In genomic region chr1:22055463-22055862, GRCh38 we compare ENCODE assay signal across 11 cellular contexts. TPM values are rescaled to one million over a fixed set of nuclear protein-coding genes. Genes with fewer than 3 reads are reported as not detected.
DNase-seq lines count a peak whose midpoint lies in the region; ATAC-seq and TF ChIP-seq lines count a peak whose summit lies in the region.
"Had no signal": no experiment of that assay in that cellular context is flagged by ENCODE, and none has a peak within 500 bp of the region (broad histone marks: within the 10 kb centered on the region; RNA-seq: fewer than 3 reads in every experiment).

No MANE protein-coding gene starts in this region.

- no peak for TF ChIP-seq EP300 in suprapubic skin (IDR thresholded peaks at IDR 0.05)

- H3K27me3 Mint-ChIP-seq in mesothelial cell of epicardium (ENCODE audit: low read depth) = no peaks in the 10 kb centered on the region

- H3K27me3 ChIP-seq in heart right ventricle (no peaks in the 10 kb centered on the region), right cardiac atrium (ENCODE audit: control insufficient read depth, insufficient read depth) (no peaks in the 10 kb centered on the region), suprapubic skin (no peaks in the 10 kb centered on the region)
- H3K27me3 ChIP-seq: upper lobe of left lung had no signal

- H3K4me3 Mint-ChIP-seq in mesothelial cell of epicardium = peak overlapping the region; percentile 38

- CTCF ChIA-PET in HEK293T (lab: Yijun Ruan, JAX) = interaction anchor here (1.0 kb wide), 1 partner anchor 10 kb away, joined by 3 read pairs; no protein-coding TSS in a partner anchor

- POLR2A ChIA-PET in HEK293T (lab: Yijun Ruan, JAX) = interaction anchor here (1.1 to 4.4 kb wide), 2 partner anchors 17 to 30 kb away, joined by 3 to 58 read pairs; no protein-coding TSS in a partner anchor

- intact Hi-C loops in heart right ventricle (cut with DNase I) = no loop called here
- intact Hi-C loops in right cardiac atrium (cut with DNase I) = no loop called here

- WGBS in heart right ventricle, 2 donors = 39 to 40% methylated on average over 6 of the region's 6 CpGs
- 39% methylated on average over 6 of the region's 6 CpGs for WGBS in right cardiac atrium
- 35% methylated on average over 6 of the region's 6 CpGs for WGBS in suprapubic skin

- H3K9me3 Mint-ChIP-seq in activated naive CD4-positive, alpha-beta T cell treated with anti-CD3 and anti-CD28 coated beads, Interleukin-2, amount 50 U/mL, for 72 hours = no peaks in the 10 kb centered on the region
- H3K9me3 Mint-ChIP-seq in mesothelial cell of epicardium = no peaks in the 10 kb centered on the region

- peaks cover 3 to 72% (median 66%) of the 10 kb centered on the region in 9 donors for H3K4me1 ChIP-seq in heart right ventricle
- H3K4me1 ChIP-seq in right cardiac atrium (ENCODE audit: control insufficient read depth, insufficient read depth, low read length) = peaks cover 3% of the 10 kb centered on the region
- H3K4me1 ChIP-seq in suprapubic skin = peaks cover 64% of the 10 kb centered on the region

- no peak for ATAC-seq in heart right ventricle
- no peak for ATAC-seq in right cardiac atrium
- ATAC-seq in activated naive CD4-positive, alpha-beta T cell treated with anti-CD3 and anti-CD28 coated beads, Interleukin-2, amount 50 U/mL, for 72 hours = no peak

- peak overlapping the region in 6 of 10 donors; percentile 2 to 23 (median 18) for H3K4me3 ChIP-seq in heart right ventricle
- no peak overlapping the region for H3K4me3 ChIP-seq in right cardiac atrium (ENCODE audit: low read length)
- H3K4me3 ChIP-seq in suprapubic skin = peak overlapping the region; percentile 22

- peaks cover 29% of the 10 kb centered on the region for H3K4me1 Mint-ChIP-seq in mesothelial cell of epicardium

- DNase-seq in heart right ventricle = no peak
- DNase-seq in right cardiac atrium = no peak
- DNase-seq in activated naive CD4-positive, alpha-beta T cell treated with anti-CD3 and anti-CD28 coated beads, Interleukin-2, amount 50 U/mL, for 72 hours (ENCODE audit: low spot score in 2 of 2) = no peak
- DNase-seq in mesothelial cell of epicardium (ENCODE audit: low spot score in 2 of 2, unreplicated experiment in 2 of 2) = no peak
- DNase-seq in suprapubic skin (ENCODE audit: low spot score in 2 of 2) = peak; percentile 37 to 47
- no peak for DNase-seq in NCI-H774 (lab: John Stamatoyannopoulos, UW)
- no peak for DNase-seq in stimulated activated CD4-positive, alpha-beta T cell treated with anti-CD3 and anti-CD28 coated beads, Interleukin-4, amount 100 ng/mL, for 1 hour
- DNase-seq in HEK293T (ENCODE audit: extremely low spot score) = no peak
- DNase-seq: activated gamma-delta T cell treated with Interleukin-2 at 50 U/mL for 16 hours, upper lobe of left lung had no signal

- peaks cover 5 to 48% of the 10 kb centered on the region in 2 donors for H3K36me3 Mint-ChIP-seq in activated naive CD4-positive, alpha-beta T cell treated with anti-CD3 and anti-CD28 coated beads, Interleukin-2, amount 50 U/mL, for 72 hours
- H3K36me3 Mint-ChIP-seq in mesothelial cell of epicardium = peaks cover 2% of the 10 kb centered on the region

- H3K9me3 ChIP-seq in heart right ventricle (no peaks in the 10 kb centered on the region), right cardiac atrium (ENCODE audit: control insufficient read depth, low read length) (no peaks in the 10 kb centered on the region), suprapubic skin (no peaks in the 10 kb centered on the region)
- H3K9me3 ChIP-seq: upper lobe of left lung had no signal

- TF ChIP-seq CTCF in heart right ventricle (IDR thresholded peaks at IDR 0.05) (no peak), mesothelial cell of epicardium (IDR thresholded peaks at IDR 0.05; ENCODE audit: unreplicated experiment) (no peak), suprapubic skin (IDR thresholded peaks at IDR 0.05) (no peak)

- peaks cover 0 to 41% (median 0%) of the 10 kb centered on the region in 9 donors for H3K36me3 ChIP-seq in heart right ventricle
- peaks cover 13% of the 10 kb centered on the region for H3K36me3 ChIP-seq in suprapubic skin

- H3K27ac ChIP-seq in heart right ventricle (peak overlapping the region in 5 of 10 donors; percentile 2 to 45 (median 22)), right cardiac atrium (ENCODE audit: low read length) (no peak overlapping the region), suprapubic skin (no peak overlapping the region)

- peak overlapping the region; percentile 92 to 100 for H3K27ac Mint-ChIP-seq in activated naive CD4-positive, alpha-beta T cell treated with anti-CD3 and anti-CD28 coated beads, Interleukin-2, amount 50 U/mL, for 72 hours
- H3K27ac Mint-ChIP-seq in mesothelial cell of epicardium = peak overlapping the region; percentile 83

- TF ChIP-seq POLR2A in suprapubic skin (IDR thresholded peaks at IDR 0.05) = no peak

TF ChIP-seq in HEK293T, 16 proteins besides CTCF, POLR2A, EP300 and RAD21:
- no peak for TF ChIP-seq ELF4 (IDR thresholded peaks at IDR 0.05)
- TF ChIP-seq NFRKB (IDR thresholded peaks at IDR 0.05) = no peak
- TF ChIP-seq FOXK2 (IDR thresholded peaks at IDR 0.05) = no peak
- no peak for TF ChIP-seq LEF1 (IDR thresholded peaks at IDR 0.05; ENCODE audit: borderline replicate concordance)
- TF ChIP-seq SP1 (IDR thresholded peaks at IDR 0.05) = no peak
- no peak for TF ChIP-seq CTBP1 (IDR thresholded peaks at IDR 0.05; ENCODE audit: borderline replicate concordance)
- TF ChIP-seq FOXA1 (IDR thresholded peaks at IDR 0.05) = no peak
- no peak for TF ChIP-seq BHLHE40 (IDR thresholded peaks at IDR 0.05; ENCODE audit: borderline replicate concordance)
- TF ChIP-seq FOXM1 (IDR thresholded peaks at IDR 0.05; ENCODE audit: borderline replicate concordance) = no peak
- no peak for TF ChIP-seq ZNF384 (IDR thresholded peaks at IDR 0.05)
- no peak for TF ChIP-seq SUZ12 (IDR thresholded peaks at IDR 0.05)
- no peak for TF ChIP-seq PKNOX1 (IDR thresholded peaks at IDR 0.05)
- TF ChIP-seq L3MBTL2 (conservative IDR thresholded peaks at IDR 0.05) = no peak

RNA-seq across cellular contexts. Expression of gene CDC42, which starts 3.0 kb away (rescaled TPM):
- 100 to 1,000 TPM; 139 to 259 (median 174) TPM for total RNA-seq in heart right ventricle
- 100 to 1,000 TPM in 1 of 2 donors, 10 to 100 TPM in 1; 68.7 to 137 TPM for polyA plus RNA-seq in heart right ventricle
- 100 to 1,000 TPM; 121 to 178 (median 133) TPM for total RNA-seq in right cardiac atrium
- 92.1 TPM for polyA plus RNA-seq in right cardiac atrium
- 100 to 1,000 TPM; 266 to 331 TPM for total RNA-seq in activated naive CD4-positive, alpha-beta T cell treated with anti-CD3 and anti-CD28 coated beads, Interleukin-2, amount 50 U/mL, for 72 hours
- total RNA-seq in mesothelial cell of epicardium = 239 to 246 TPM (median 244 TPM) in 3 replicates
- total RNA-seq in suprapubic skin = 100 to 1,000 TPM; 108 to 223 (median 200) TPM

RNA-seq across cellular contexts. Expression of gene CELA3A, which starts 54.0 kb away (rescaled TPM):
- total RNA-seq in heart right ventricle (1 to 10 TPM in 7 of 10 donors, not detected in 3; 2.9 to 4.6 (median 3.8) TPM), right cardiac atrium (under 1 TPM in 1 of 4 donors, not detected in 3; 0.86 TPM), mesothelial cell of epicardium (not detected in 3 replicates), suprapubic skin (not detected)
- polyA plus RNA-seq in heart right ventricle (under 1 TPM in 1 of 2 donors, not detected in 1; 0.58 TPM), right cardiac atrium (not detected)
- not detected for total RNA-seq in activated naive CD4-positive, alpha-beta T cell treated with anti-CD3 and anti-CD28 coated beads, Interleukin-2, amount 50 U/mL, for 72 hours
- total RNA-seq: H4 had no signal

Comparison
In these comparisons a context has a peak if more than half of its experiments do, and no peak if none do; other contexts are left out.
1. DNase-seq: peak in suprapubic skin (2 of 2); none in heart right ventricle (0 of 2), right cardiac atrium (0 of 3), activated naive CD4-positive, alpha-beta T cell treated with anti-CD3 and anti-CD28 coated beads, Interleukin-2, amount 50 U/mL, for 72 hours (0 of 2), mesothelial cell of epicardium (0 of 2), NCI-H774 (single experiment), stimulated activated CD4-positive, alpha-beta T cell treated with anti-CD3 and anti-CD28 coated beads, Interleukin-4, amount 100 ng/mL, for 1 hour (single experiment) and HEK293T (single experiment).